In the genomic region with DNA sequence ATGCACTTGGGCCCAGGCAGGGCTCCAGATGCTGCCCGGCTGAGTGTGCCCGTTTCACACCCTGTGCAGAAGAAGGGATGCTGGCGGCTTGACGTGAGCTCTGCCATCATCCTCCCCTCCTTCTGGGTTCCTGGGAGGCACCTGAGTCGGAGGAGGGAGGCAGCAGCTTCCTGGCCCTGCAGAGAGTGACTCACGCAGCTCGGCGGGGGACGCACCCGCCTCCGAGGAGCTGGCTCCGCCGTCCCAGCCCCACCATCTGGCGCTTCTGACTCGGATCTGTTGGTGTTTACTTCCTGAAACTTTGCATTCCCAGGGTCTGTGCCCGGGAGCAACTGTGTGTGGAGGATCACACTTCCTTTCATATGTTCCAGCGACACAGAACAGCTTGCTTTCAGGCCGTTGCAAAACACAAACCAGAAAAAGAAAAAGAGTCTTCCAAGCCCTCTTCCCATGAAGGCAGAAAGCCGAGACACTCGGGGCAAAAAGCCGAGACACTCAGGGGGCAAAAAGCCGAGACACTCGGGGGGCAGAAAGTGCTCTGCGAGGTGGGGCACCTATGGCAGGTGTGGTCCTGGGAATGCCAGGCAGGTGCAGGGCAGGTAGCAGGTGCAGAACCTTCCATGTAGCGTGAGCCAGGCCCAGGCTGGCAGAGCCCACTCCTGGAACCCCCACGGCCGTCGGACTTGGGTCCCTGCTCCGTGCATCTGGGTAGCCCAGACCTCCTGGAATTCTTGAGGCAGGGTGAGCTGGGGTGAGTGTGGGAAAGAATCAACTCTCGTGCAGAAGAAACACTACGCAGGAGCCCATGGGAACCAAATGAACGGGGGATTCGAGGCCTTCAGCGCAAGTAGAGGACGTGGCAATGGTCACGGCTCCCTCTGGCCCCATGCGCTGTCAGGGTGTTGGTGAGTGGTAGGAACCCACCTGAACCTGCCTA, we compare ENCODE assay signal across 9 cellular contexts. TPM values are rescaled to one million over a fixed set of nuclear protein-coding genes. Genes with fewer than 3 reads are reported as not detected.
DNase-seq lines count a peak whose midpoint lies in the region; ATAC-seq and TF ChIP-seq lines count a peak whose summit lies in the region.
"Had no signal": no experiment of that assay in that cellular context is flagged by ENCODE, and none has a peak within 500 bp of the region (broad histone marks: within the 10 kb centered on the region; RNA-seq: fewer than 3 reads in every experiment).

No MANE protein-coding gene starts in this region.

- H3K27me3 Mint-ChIP-seq in glutamatergic neuron (ENCODE audit: unreplicated experiment): peaks cover 6% of the 10 kb centered on the region

- DNase-seq in activated naive CD4-positive, alpha-beta T cell treated with anti-CD3 and anti-CD28 coated beads, Interleukin-2, amount 50 U/mL, for 16 hours: peak; percentile 10
- no peak for DNase-seq in activated naive CD4-positive, alpha-beta T cell (lab: John Stamatoyannopoulos, UW)
- DNase-seq in glutamatergic neuron: peak; percentile 52
- no peak for DNase-seq in NCI-H2107 (lab: John Stamatoyannopoulos, UW)
- no peak for DNase-seq in NCI-H2227 (lab: John Stamatoyannopoulos, UW; ENCODE audit: unreplicated experiment)
- DNase-seq: DND-41 had no signal

- H3K27ac ChIP-seq in temporal lobe (ENCODE audit: low read depth, low read length): peak overlapping the region; percentile 72

- peak; percentile 75 for ATAC-seq in SK-N-SH treated with all-trans-retinoic acid at 6 μM for 48 hours
- ATAC-seq in HG03139 (IDR thresholded peaks at IDR 0.05; ENCODE audit: unreplicated experiment): no peak

- TF ChIP-seq CTCF in glutamatergic neuron (IDR thresholded peaks at IDR 0.05; ENCODE audit: partially characterized antibody, unreplicated experiment): no peak

- peak overlapping the region; percentile 30 for H3K4me3 Mint-ChIP-seq in glutamatergic neuron (ENCODE audit: unreplicated experiment)

- H3K9me3 Mint-ChIP-seq in glutamatergic neuron (ENCODE audit: unreplicated experiment): peaks cover 5% of the 10 kb centered on the region

- peaks cover 4% of the 10 kb centered on the region for H3K4me1 Mint-ChIP-seq in glutamatergic neuron (ENCODE audit: low read depth, unreplicated experiment)

- peaks cover 3% of the 10 kb centered on the region for H3K36me3 Mint-ChIP-seq in glutamatergic neuron (ENCODE audit: unreplicated experiment)

- H3K27ac Mint-ChIP-seq in glutamatergic neuron (ENCODE audit: unreplicated experiment): peak overlapping the region; percentile 68

TF ChIP-seq in SK-N-SH treated with all-trans-retinoic acid at 6 μM for 48 hours, 23 proteins besides CTCF, POLR2A, EP300 and RAD21:
- no peak for TF ChIP-seq ZNF565 (CRISPR knock-in tag; conservative IDR thresholded peaks at IDR 0.05; ENCODE audit: low read depth)
- TF ChIP-seq SNAI2 (CRISPR knock-in tag; IDR thresholded peaks at IDR 0.05): no peak
- TF ChIP-seq ZNF70 (CRISPR knock-in tag; IDR thresholded peaks at IDR 0.05): no peak

RNA-seq across cellular contexts. Expression of a gene that starts 27.6 kb away (rescaled TPM):
- total RNA-seq in glutamatergic neuron (ENCODE audit: unreplicated experiment): 13.7 TPM
- total RNA-seq in temporal lobe: 5.4 TPM

Comparison
In these comparisons a context has a peak if more than half of its experiments do, and no peak if none do; other contexts are left out.
1. DNase-seq: peak in activated naive CD4-positive, alpha-beta T cell treated with anti-CD3 and anti-CD28 coated beads, Interleukin-2, amount 50 U/mL, for 16 hours (single experiment) and glutamatergic neuron (single experiment); none in activated naive CD4-positive, alpha-beta T cell (0 of 4), NCI-H2107 (single experiment) and NCI-H2227 (single experiment).